In genomic region chr11:65572356-65573043, GRCh38 we compare ENCODE assay signal across 8 cellular contexts. TPM values are rescaled to one million over a fixed set of nuclear protein-coding genes. Genes with fewer than 3 reads are reported as not detected.
DNase-seq lines count a peak whose midpoint lies in the region; ATAC-seq and TF ChIP-seq lines count a peak whose summit lies in the region.

TSS of gene FAM89B (plus strand) at chr11:65572538. CDS start at chr11:65572670, 132 bp downstream.

- H3K4me3 Mint-ChIP-seq in immature natural killer cell: peak within 1 kb of the TSS; percentile 96 to 99 (median 98)

- peaks cover 21 to 40% (median 27%) of the 10 kb centered on the region in 3 donors for H3K27me3 Mint-ChIP-seq in immature natural killer cell (ENCODE audit: low read depth in 3 of 3)

- peak; percentile 7 for ATAC-seq in activated CD4-positive, CD25-positive, alpha-beta regulatory T cell treated with anti-CD3 and anti-CD28 coated beads, Interleukin-2, amount 50 U/mL, for 24 hours
- ATAC-seq in GM18907 (IDR thresholded peaks at IDR 0.05; ENCODE audit: unreplicated experiment) (no peak), HG02763 (IDR thresholded peaks at IDR 0.05; ENCODE audit: unreplicated experiment) (no peak)

- in situ Hi-C loops in GM18951 (cut with MboI; ENCODE audit: low sequenced_read_pairs, unreplicated experiment): no loop called here

- DNase-seq in NCI-H2196 (lab: John Stamatoyannopoulos, UW; ENCODE audit: unreplicated experiment): peak; percentile 81
- DNase-seq in caudate nucleus (lab: John Stamatoyannopoulos, UW): peak in 59 of 61 donors; percentile 34 to 94 (median 78)
- peak; percentile 85 to 87 (median 86) for DNase-seq in immature natural killer cell
- DNase-seq in smooth muscle cell of the brain vasculature (ENCODE audit: low read depth, low spot score): peak; percentile 75

- peaks cover 0 to 3% (median 0%) of the 10 kb centered on the region in 3 donors for H3K36me3 Mint-ChIP-seq in immature natural killer cell

- peak within 1 kb of the TSS; percentile 96 to 100 (median 98) for H3K27ac Mint-ChIP-seq in immature natural killer cell

- TF ChIP-seq POLR2A in GM18951 (IDR thresholded peaks at IDR 0.05; ENCODE audit: extremely low read depth, insufficient read depth, insufficient read length): peak; percentile 70

- peak within 1 kb of the TSS; percentile 89 for H3K27ac ChIP-seq in caudate nucleus (ENCODE audit: low read depth, low read length)

- no peaks in the 10 kb centered on the region for H3K9me3 Mint-ChIP-seq in immature natural killer cell

- peaks cover 72 to 83% of the 10 kb centered on the region in 2 donors for H3K4me1 Mint-ChIP-seq in immature natural killer cell

RNA-seq across cellular contexts. Expression of gene FAM89B, which starts in this region (rescaled TPM):
- 100 to 1,000 TPM in 2 of 3 donors, 10 to 100 TPM in 1; 98.6 to 173 (median 158) TPM for polyA plus RNA-seq in immature natural killer cell

Comparison
In these comparisons a context has a peak if more than half of its experiments do, and no peak if none do; other contexts are left out.
1. ATAC-seq: peak in activated CD4-positive, CD25-positive, alpha-beta regulatory T cell treated with anti-CD3 and anti-CD28 coated beads, Interleukin-2, amount 50 U/mL, for 24 hours (2 of 2); none in GM18907 (single experiment) and HG02763 (single experiment).
2. Peak in every context shown above with its lines, with median percentiles within 50 percentile points of each other: DNase-seq.